In genomic region chr4:74258949-74259348, GRCh38 we compare ENCODE assay signal across 16 cellular contexts. TPM values are rescaled to one million over a fixed set of nuclear protein-coding genes. Genes with fewer than 3 reads are reported as not detected.
A peak's percentile ranks its signal among the peaks of the same experiment; 100 is the strongest.
DNase-seq lines count a peak whose midpoint lies in the region; ATAC-seq and TF ChIP-seq lines count a peak whose summit lies in the region.
"Had no signal": no experiment of that assay in that cellular context is flagged by ENCODE, and none has a peak within 500 bp of the region (broad histone marks: within the 10 kb centered on the region; RNA-seq: fewer than 3 reads in every experiment).

No MANE protein-coding gene starts in this region.

- no peak overlapping the region for H3K4me3 ChIP-seq in transverse colon
- H3K4me3 ChIP-seq in naive thymus-derived CD4-positive, alpha-beta T cell (ENCODE audit: low read length), result no peak overlapping the region
- H3K4me3 ChIP-seq: A549 had no signal

- H3K27ac Mint-ChIP-seq in chondrocyte (ENCODE audit: unreplicated experiment), result peak overlapping the region; percentile 19
- H3K27ac Mint-ChIP-seq in naive thymus-derived CD4-positive, alpha-beta T cell, result no peak overlapping the region
- H3K27ac Mint-ChIP-seq: CD4-positive, CD25-positive, alpha-beta regulatory T cell; WTC11 had no signal

- no peak for TF ChIP-seq POLR2A in transverse colon (IDR thresholded peaks at IDR 0.05)

- intact Hi-C loops in Right ventricle myocardium superior (cut with DNase I), result no loop called here
- intact Hi-C loops in Right ventricle myocardium inferior (cut with DNase I), result no loop called here
- intact Hi-C loops in transverse colon (cut with DNase I; ENCODE audit: low total_unique reads), result no loop called here
- intact Hi-C loops in naive thymus-derived CD4-positive, alpha-beta T cell (cut with micrococcal nuclease), result no loop called here

- WGBS in transverse colon (ENCODE audit: low coverage in 1 of 2), 2 donors, result 33% methylated on average over 1 of the region's 1 CpG; no CpG with 5 or more reads in 1 of the 2 donors

- H3K9me3 Mint-ChIP-seq in chondrocyte (ENCODE audit: low read depth), result no peaks in the 10 kb centered on the region
- H3K9me3 Mint-ChIP-seq in naive thymus-derived CD4-positive, alpha-beta T cell, result peaks cover 0 to 5% (median 0%) of the 10 kb centered on the region in 11 donors
- H3K9me3 Mint-ChIP-seq: WTC11 had no signal

- H3K27me3 ChIP-seq in transverse colon, result no peaks in the 10 kb centered on the region
- H3K27me3 ChIP-seq in naive thymus-derived CD4-positive, alpha-beta T cell (ENCODE audit: control insufficient read depth in 2 of 2, insufficient read depth in 2 of 2, low read length in 2 of 2), result no peaks in the 10 kb centered on the region
- H3K27me3 ChIP-seq: foreskin keratinocyte had no signal

- ATAC-seq in Right ventricle myocardium superior (ENCODE audit: poor library complexity) (peak; percentile 25), Right ventricle myocardium inferior (no peak)
- no peak for ATAC-seq in naive thymus-derived CD4-positive, alpha-beta T cell
- ATAC-seq: A549, foreskin keratinocyte, WTC11 had no signal

- POLR2A ChIA-PET in naive thymus-derived CD4-positive, alpha-beta T cell (lab: Charles Lee), result no interaction called here

- in situ Hi-C loops in transverse colon (cut with MboI; ENCODE audit: low pct_ligation_motif_present in 1 of 4, low pct_unique_long_range_greater_than_20kb in 1 of 4, low sequenced_read_pairs in 3 of 4), result no loop called here

- DNase-seq in Right ventricle myocardium superior, result no peak
- DNase-seq in Right ventricle myocardium inferior (ENCODE audit: missing footprints), result no peak
- DNase-seq in chondrocyte (ENCODE audit: low spot score), result no peak
- DNase-seq in kidney tubule cell (ENCODE audit: low spot score), result peak; percentile 26
- peak; percentile 44 for DNase-seq in transverse colon
- no peak for DNase-seq in Ammon's horn (ENCODE audit: low spot score)
- no peak for DNase-seq in HuH-7.5 (ENCODE audit: low spot score)
- DNase-seq in naive thymus-derived CD4-positive, alpha-beta T cell, result no peak
- DNase-seq: aorta; CD4-positive, CD25-positive, alpha-beta regulatory T cell; foreskin keratinocyte; NCI-H1436 treated with DMSO at 0.1 percent for 48 hours had no signal

- H3K4me3 Mint-ChIP-seq in chondrocyte (ENCODE audit: unreplicated experiment), result no peak overlapping the region
- H3K4me3 Mint-ChIP-seq in naive thymus-derived CD4-positive, alpha-beta T cell, result no peak overlapping the region
- H3K4me3 Mint-ChIP-seq: CD4-positive, CD25-positive, alpha-beta regulatory T cell; WTC11 had no signal

- H3K36me3 ChIP-seq in transverse colon, result no peaks in the 10 kb centered on the region
- no peaks in the 10 kb centered on the region for H3K36me3 ChIP-seq in naive thymus-derived CD4-positive, alpha-beta T cell (ENCODE audit: control insufficient read depth in 2 of 3, insufficient read depth in 3 of 3, low read length in 3 of 3)

- no peak overlapping the region for H3K27ac ChIP-seq in transverse colon
- H3K27ac ChIP-seq in naive thymus-derived CD4-positive, alpha-beta T cell (ENCODE audit: low read depth, low read length), result no peak overlapping the region
- H3K27ac ChIP-seq: A549, foreskin keratinocyte had no signal

- no peaks in the 10 kb centered on the region for H3K4me1 ChIP-seq in transverse colon
- H3K4me1 ChIP-seq in naive thymus-derived CD4-positive, alpha-beta T cell (ENCODE audit: control insufficient read depth in 2 of 2, insufficient read depth in 2 of 2, low read length in 2 of 2), result no peaks in the 10 kb centered on the region
- H3K4me1 ChIP-seq: A549, foreskin keratinocyte had no signal

- no peaks in the 10 kb centered on the region for H3K27me3 Mint-ChIP-seq in chondrocyte (ENCODE audit: low read depth)
- no peaks in the 10 kb centered on the region for H3K27me3 Mint-ChIP-seq in naive thymus-derived CD4-positive, alpha-beta T cell
- H3K27me3 Mint-ChIP-seq: CD4-positive, CD25-positive, alpha-beta regulatory T cell had no signal

- H3K4me1 Mint-ChIP-seq in chondrocyte (ENCODE audit: low read depth), result peaks cover 6% of the 10 kb centered on the region
- no peaks in the 10 kb centered on the region for H3K4me1 Mint-ChIP-seq in naive thymus-derived CD4-positive, alpha-beta T cell
- H3K4me1 Mint-ChIP-seq: CD4-positive, CD25-positive, alpha-beta regulatory T cell; WTC11 had no signal

- TF ChIP-seq CTCF in chondrocyte (IDR thresholded peaks at IDR 0.05) (no peak), transverse colon (IDR thresholded peaks at IDR 0.05) (no peak)

- peaks cover under 1 to 2% of the 10 kb centered on the region in 2 donors for H3K9me3 ChIP-seq in transverse colon
- H3K9me3 ChIP-seq in naive thymus-derived CD4-positive, alpha-beta T cell (ENCODE audit: control insufficient read depth in 2 of 3, low read length in 3 of 3), result no peaks in the 10 kb centered on the region

- CTCF ChIA-PET in naive thymus-derived CD4-positive, alpha-beta T cell (lab: Charles Lee), result no interaction called here

- no peak for TF ChIP-seq EP300 in transverse colon (IDR thresholded peaks at IDR 0.05; ENCODE audit: low read depth)

- H3K36me3 Mint-ChIP-seq in chondrocyte (ENCODE audit: low read depth), result no peaks in the 10 kb centered on the region
- peaks cover 0 to 4% (median 0%) of the 10 kb centered on the region in 5 donors for H3K36me3 Mint-ChIP-seq in naive thymus-derived CD4-positive, alpha-beta T cell
- H3K36me3 Mint-ChIP-seq: CD4-positive, CD25-positive, alpha-beta regulatory T cell; WTC11 had no signal

RNA-seq across cellular contexts. Expression of gene EPGN, which starts 49.3 kb away (rescaled TPM):
- total RNA-seq in Right ventricle myocardium superior, result not detected
- 0.19 TPM for total RNA-seq in Right ventricle myocardium inferior
- 0.62 to 4.5 TPM (median 1.1 TPM) in 3 replicates for total RNA-seq in chondrocyte
- not detected for total RNA-seq in transverse colon
- 1 to 10 TPM in 1 of 5 experiments, under 1 TPM in 3, not detected in 1; 0.29 to 1.1 (median 0.43) TPM for total RNA-seq in naive thymus-derived CD4-positive, alpha-beta T cell
- under 1 TPM in 1 of 2 donors, not detected in 1; 0.29 TPM for polyA plus RNA-seq in naive thymus-derived CD4-positive, alpha-beta T cell
- total RNA-seq: activated CD8-positive, alpha-beta memory T cell treated with anti-CD3 and anti-CD28 coated beads for 36 hours; mesenteric fat pad; WTC11 had no signal
- polyA plus RNA-seq: A549; CD4-positive, CD25-positive, alpha-beta regulatory T cell had no signal

Comparison
In these comparisons a context has a peak if more than half of its experiments do, and no peak if none do; other contexts are left out.
1. DNase-seq: peak in kidney tubule cell (single experiment) and transverse colon (single experiment); none in Right ventricle myocardium superior (single experiment), Right ventricle myocardium inferior (single experiment), chondrocyte (single experiment), Ammon's horn (single experiment), HuH-7.5 (single experiment) and naive thymus-derived CD4-positive, alpha-beta T cell (0 of 9).